ENCODE assay signal across 8 cellular contexts in genomic region chr17:79991140-79991923, GRCh38. TPM values are rescaled to one million over a fixed set of nuclear protein-coding genes. Genes with fewer than 3 reads are reported as not detected.
DNase-seq lines count a peak whose midpoint lies in the region; ATAC-seq and TF ChIP-seq lines count a peak whose summit lies in the region.

No MANE protein-coding gene starts in this region.

- H3K4me3 Mint-ChIP-seq in activated T-cell treated with anti-CD3 and anti-CD28 coated beads, Interleukin-2, amount 50 U/mL, for 72 hours: peak overlapping the region; percentile 90 to 92
- peak overlapping the region; percentile 44 to 55 (median 52) for H3K4me3 Mint-ChIP-seq in nephron

- H2AFZ ChIP-seq in KMS-11 (ENCODE audit: low read depth) (peak overlapping the region; percentile 70), fibroblast of lung (ENCODE audit: low read length) (no peak overlapping the region)

- H3K4me1 Mint-ChIP-seq in activated T-cell treated with anti-CD3 and anti-CD28 coated beads, Interleukin-2, amount 50 U/mL, for 72 hours (ENCODE audit: low read depth): peaks cover 47% of the 10 kb centered on the region
- H3K4me1 Mint-ChIP-seq in nephron: peaks cover 63% of the 10 kb centered on the region

- in situ Hi-C loops in Panc1 (cut with HindIII; ENCODE audit: low pct_unique_long_range_greater_than_20kb, low sequenced_read_pairs): loop anchor here (25.0 kb wide), 2 partner anchors 129 to 204 kb away; partner anchors contain the start of genes CBX2 and CBX8

- POLR2A ChIA-PET in Panc1 (lab: Charles Lee): no interaction called here

- CTCF ChIA-PET in Panc1 (lab: Charles Lee): interaction anchor here (0.6 to 1.3 kb wide), 3 partner anchors 179 to 253 kb away, joined by 3 to 4 read pairs (median 4); no protein-coding TSS in a partner anchor

- H3K4me3 ChIP-seq in KMS-11 (IDR thresholded peaks at IDR 0.05; ENCODE audit: insufficient read depth, low read depth, low read length) (no peak overlapping the region), Panc1 (ENCODE audit: low read depth in 2 of 2, low read length in 2 of 2) (peak overlapping the region; percentile 32 to 63), fibroblast of lung (replicated peaks in 1 of 4; ENCODE audit: control extremely low read depth in 1 of 4, insufficient read depth in 1 of 4, low read depth in 3 of 4, low read length in 4 of 4) (peak overlapping the region in 1 of 4 experiments; percentile 55)

- H3K36me3 Mint-ChIP-seq in activated T-cell treated with anti-CD3 and anti-CD28 coated beads, Interleukin-2, amount 50 U/mL, for 72 hours (ENCODE audit: insufficient read depth in 2 of 2): peaks cover 3 to 8% of the 10 kb centered on the region in 2 donors
- H3K36me3 Mint-ChIP-seq in nephron (ENCODE audit: low read depth): no peaks in the 10 kb centered on the region

- peak overlapping the region; percentile 35; the same call in 1 of the 2 replicates for H3K9ac ChIP-seq in KMS-11
- H3K9ac ChIP-seq in fibroblast of lung (ENCODE audit: insufficient read depth, low read length): peak overlapping the region; percentile 48

- H3K27ac ChIP-seq in KMS-11: no peak overlapping the region
- H3K27ac ChIP-seq in Panc1 (ENCODE audit: low read length): peak overlapping the region; percentile 64
- H3K27ac ChIP-seq in fibroblast of lung (ENCODE audit: insufficient read depth, low read length): no peak overlapping the region

- no peaks in the 10 kb centered on the region for H3K36me3 ChIP-seq in KMS-11 (ENCODE audit: insufficient read depth)
- no peaks in the 10 kb centered on the region for H3K36me3 ChIP-seq in Panc1 (ENCODE audit: control insufficient read depth, insufficient read depth, low read length)
- no peaks in the 10 kb centered on the region for H3K36me3 ChIP-seq in fibroblast of lung (ENCODE audit: control insufficient read depth, insufficient read depth, low read length)

- ATAC-seq in Panc1: peak; percentile 90
- ATAC-seq in activated T-cell treated with anti-CD3 and anti-CD28 coated beads, Interleukin-2, amount 50 U/mL, for 72 hours (replicated peaks in 1 of 2): peak; percentile 78 to 84
- ATAC-seq in stimulated activated naive CD8-positive, alpha-beta T cell treated with anti-CD3 and anti-CD28 coated beads, Interleukin-15, Interleukin-2, amounts not matched to agents 100 U/mL and 50 U/mL, for 24 hours: peak; percentile 80

- H3K27ac Mint-ChIP-seq in activated T-cell treated with anti-CD3 and anti-CD28 coated beads, Interleukin-2, amount 50 U/mL, for 72 hours: peak overlapping the region; percentile 71
- peak overlapping the region in 2 of 3 experiments; percentile 34 to 53 for H3K27ac Mint-ChIP-seq in nephron

- no peaks in the 10 kb centered on the region for H3K79me2 ChIP-seq in KMS-11 (ENCODE audit: insufficient read depth, low read depth)
- no peaks in the 10 kb centered on the region for H3K79me2 ChIP-seq in fibroblast of lung (ENCODE audit: control insufficient read depth, insufficient read depth, low read length)

- peak; percentile 83 for DNase-seq in COLO668 (lab: John Stamatoyannopoulos, UW; ENCODE audit: unreplicated experiment)
- no peak for DNase-seq in Panc1 (ENCODE audit: low read depth, low spot score)
- DNase-seq in activated T-cell treated with anti-CD3 and anti-CD28 coated beads, Interleukin-2, amount 50 U/mL, for 72 hours: peak; percentile 88 to 91
- peak; percentile 68 to 82 for DNase-seq in fibroblast of lung (ENCODE audit: low read depth in 2 of 2)
- peak; percentile 89 for DNase-seq in stimulated activated naive CD8-positive, alpha-beta T cell treated with anti-CD3 and anti-CD28 coated beads, Interleukin-15, Interleukin-2, amounts not matched to agents 100 U/mL and 50 U/mL, for 24 hours
- DNase-seq in GM19240 (ENCODE audit: insufficient read length, low spot score): no peak

- peak; percentile 28; the same call in 1 of the 2 replicates for TF ChIP-seq CTCF in KMS-11 (conservative IDR thresholded peaks at IDR 0.05; ENCODE audit: low read depth, low read length)
- TF ChIP-seq CTCF in Panc1 (IDR thresholded peaks at IDR 0.05): no peak; the same call in 1 of the 2 replicates
- TF ChIP-seq CTCF in fibroblast of lung (conservative IDR thresholded peaks at IDR 0.05 in 1 of 2, IDR thresholded peaks at IDR 0.05 in 1 of 2; ENCODE audit: low read depth in 1 of 2, low read length in 2 of 2): peak; percentile 46 to 56
- TF ChIP-seq CTCF in nephron (IDR thresholded peaks at IDR 0.05; ENCODE audit: unreplicated experiment in 3 of 3): peak; percentile 53 to 69 (median 64)

- H3K4me1 ChIP-seq in KMS-11 (ENCODE audit: low read depth, poor library complexity, severe bottlenecking) (peaks cover 37% of the 10 kb centered on the region), Panc1 (ENCODE audit: control insufficient read depth, insufficient read depth, low read length) (peaks cover 72% of the 10 kb centered on the region), fibroblast of lung (ENCODE audit: control insufficient read depth, extremely low read depth, insufficient read depth, low read length) (peaks cover 28% of the 10 kb centered on the region)

- intact Hi-C loops in Panc1 (cut with micrococcal nuclease; ENCODE audit: unreplicated experiment): loop anchor here (5.0 kb wide), 2 partner anchors 184 to 199 kb away; no protein-coding TSS in a partner anchor

- H3K27me3 ChIP-seq in KMS-11 (ENCODE audit: insufficient read depth, low read depth) (no peaks in the 10 kb centered on the region), Panc1 (ENCODE audit: control insufficient read depth, insufficient read depth, low read length) (no peaks in the 10 kb centered on the region), fibroblast of lung (ENCODE audit: control insufficient read depth, insufficient read depth, low read length) (no peaks in the 10 kb centered on the region)

- no peaks in the 10 kb centered on the region for H3K9me3 ChIP-seq in Panc1 (ENCODE audit: control insufficient read depth, insufficient read depth, low read depth, low read length)
- H3K9me3 ChIP-seq in fibroblast of lung (ENCODE audit: control insufficient read depth, insufficient read depth, low read depth, low read length): no peaks in the 10 kb centered on the region

- H3K4me2 ChIP-seq in KMS-11 (peak overlapping the region; percentile 70), fibroblast of lung (ENCODE audit: extremely low read depth, insufficient read depth, low read length) (no peak overlapping the region)

- H3K27me3 Mint-ChIP-seq in activated T-cell treated with anti-CD3 and anti-CD28 coated beads, Interleukin-2, amount 50 U/mL, for 72 hours (ENCODE audit: low read depth): no peaks in the 10 kb centered on the region
- H3K27me3 Mint-ChIP-seq in nephron (ENCODE audit: low read depth): no peaks in the 10 kb centered on the region

- no peaks in the 10 kb centered on the region for H3K9me3 Mint-ChIP-seq in activated T-cell treated with anti-CD3 and anti-CD28 coated beads, Interleukin-2, amount 50 U/mL, for 72 hours
- no peaks in the 10 kb centered on the region for H3K9me3 Mint-ChIP-seq in nephron

- BruUV-seq in Panc1 (replicated peaks; lab: Mats Ljungman, UMichigan): no TSS peak

- H4K20me1 ChIP-seq in KMS-11 (ENCODE audit: insufficient read depth) (no peaks in the 10 kb centered on the region), fibroblast of lung (ENCODE audit: control insufficient read depth, extremely low read depth, insufficient read depth, low read length) (no peaks in the 10 kb centered on the region)

RNA-seq across cellular contexts. Expression of gene TBC1D16, which starts 44.3 kb away (rescaled TPM):
- total RNA-seq in Panc1 (2021; ENCODE audit: unreplicated experiment): 41.6 TPM
- 49.2 TPM for polyA plus RNA-seq in Panc1 (2012; ENCODE audit: insufficient read length)
- total RNA-seq in activated T-cell treated with anti-CD3 and anti-CD28 coated beads, Interleukin-2, amount 50 U/mL, for 72 hours: 10 to 100 TPM; 15.8 to 32.8 TPM
- total RNA-seq in fibroblast of lung: 26.2 and 30.4 TPM in 2 replicates
- polyA plus RNA-seq in fibroblast of lung: 8.3 and 10.2 TPM in 2 replicates
- polyA plus RNA-seq in fibroblast of lung (2012): 15.0 and 19.1 TPM in 2 replicates
- polyA minus RNA-seq in fibroblast of lung (ENCODE audit: low replicate concordance): 42.7 and 49.3 TPM in 2 replicates

RNA-seq across cellular contexts. Expression of gene CCDC40, which starts 45.1 kb away (rescaled TPM):
- total RNA-seq in Panc1 (2021; ENCODE audit: unreplicated experiment) (18.0 TPM), fibroblast of lung (1.5 and 2.1 TPM in 2 replicates)
- polyA plus RNA-seq in Panc1 (2012; ENCODE audit: insufficient read length): 21.4 TPM
- total RNA-seq in activated T-cell treated with anti-CD3 and anti-CD28 coated beads, Interleukin-2, amount 50 U/mL, for 72 hours: 1 to 10 TPM in 1 of 2 donors, under 1 TPM in 1; 0.53 to 1.3 TPM
- polyA plus RNA-seq in fibroblast of lung: 0.53 and 0.96 TPM in 2 replicates
- polyA plus RNA-seq in fibroblast of lung (2012): 1.9 and 2.6 TPM in 2 replicates
- 0.20 and 0.26 TPM in 2 replicates for polyA minus RNA-seq in fibroblast of lung (ENCODE audit: low replicate concordance)

Comparison
In these comparisons a context has a peak if more than half of its experiments do, and no peak if none do; other contexts are left out.
1. DNase-seq: peak in COLO668 (single experiment), activated T-cell treated with anti-CD3 and anti-CD28 coated beads, Interleukin-2, amount 50 U/mL, for 72 hours (2 of 2), fibroblast of lung (2 of 2) and stimulated activated naive CD8-positive, alpha-beta T cell treated with anti-CD3 and anti-CD28 coated beads, Interleukin-15, Interleukin-2, amounts not matched to agents 100 U/mL and 50 U/mL, for 24 hours (single experiment); none in Panc1 (single experiment) and GM19240 (single experiment).
2. Peak in every context shown above with its lines, with median percentiles within 50 percentile points of each other: ATAC-seq.